In genomic region chr17:17164156-17164555, GRCh38 we compare ENCODE assay signal across 1 cellular context.
TF ChIP-seq lines count a peak whose summit lies in the region.

No MANE protein-coding gene starts in this region.

TF ChIP-seq in K562, 482 proteins besides CTCF, POLR2A, EP300 and RAD21 (continued from another document):
- no peak for TF ChIP-seq PHTF2 (CRISPR knock-in tag; IDR thresholded peaks at IDR 0.05)
